11 cellular contexts compared by ENCODE assay signal in genomic region chr10:3471497-3471896, GRCh38.
DNase-seq lines count a peak whose midpoint lies in the region; ATAC-seq, FAIRE-seq and TF ChIP-seq lines count a peak whose summit lies in the region.
"Had no signal": no experiment of that assay in that cellular context is flagged by ENCODE, and none has a peak within 500 bp of the region (broad histone marks: within the 10 kb centered on the region; RNA-seq: fewer than 3 reads in every experiment).

No MANE protein-coding gene starts in this region.

- H3K9me3 ChIP-seq in gastroesophageal sphincter (no peaks in the 10 kb centered on the region), sigmoid colon (no peaks in the 10 kb centered on the region)

- H3K27ac ChIP-seq in VCaP, result peak overlapping the region; percentile 86
- H3K27ac ChIP-seq in gastroesophageal sphincter, result peak overlapping the region; percentile 89 to 99 (median 92)
- H3K27ac ChIP-seq in sigmoid colon, result peak overlapping the region; percentile 85 to 91 (median 90)
- H3K27ac ChIP-seq: WERI-Rb-1 had no signal

- H3K27me3 ChIP-seq in gastroesophageal sphincter, result no peaks in the 10 kb centered on the region
- H3K27me3 ChIP-seq in sigmoid colon, result no peaks in the 10 kb centered on the region

- H3K4me3 ChIP-seq in gastroesophageal sphincter (no peak overlapping the region), sigmoid colon (no peak overlapping the region)

- H3K4me1 ChIP-seq in gastroesophageal sphincter, result peaks cover 15 to 71% (median 31%) of the 10 kb centered on the region in 3 donors
- peaks cover 0 to 65% (median 62%) of the 10 kb centered on the region in 4 donors for H3K4me1 ChIP-seq in sigmoid colon

- intact Hi-C loops in sigmoid colon (cut with DNase I), result loop anchor here (5.0 kb wide), 2 partner anchors 179 to 591 kb away; no protein-coding TSS in a partner anchor

- H3K36me3 ChIP-seq in gastroesophageal sphincter (no peaks in the 10 kb centered on the region), sigmoid colon (no peaks in the 10 kb centered on the region)
- H3K36me3 ChIP-seq: WERI-Rb-1 had no signal

- FAIRE-seq in D721Med (lab: Jason Lieb, UNC), result no peak

- TF ChIP-seq CTCF in VCaP (conservative IDR thresholded peaks at IDR 0.05) (no peak), gastroesophageal sphincter (IDR thresholded peaks at IDR 0.05) (no peak), sigmoid colon (IDR thresholded peaks at IDR 0.05) (no peak), D721Med (IDR thresholded peaks at IDR 0.05; ENCODE audit: insufficient read depth, missing control alignments) (no peak)

- ATAC-seq in gastroesophageal sphincter, result no peak
- no peak for ATAC-seq in HG03457 (IDR thresholded peaks at IDR 0.05; ENCODE audit: unreplicated experiment)

- WGBS in gastroesophageal sphincter (ENCODE audit: low coverage in 1 of 2), 2 donors, result 59 to 72% methylated on average over 6 to 10 of the region's 10 CpGs
- WGBS in sigmoid colon, 2 donors, result 79 to 85% methylated on average over 10 of the region's 10 CpGs

- peak; percentile 48 for DNase-seq in CD1c-positive myeloid dendritic cell (ENCODE audit: extremely low spot score)
- DNase-seq in sigmoid colon, result no peak
- no peak for DNase-seq in D721Med (ENCODE audit: insufficient read length, low spot score)
- DNase-seq in SHP77 (lab: John Stamatoyannopoulos, UW), result no peak
- no peak for DNase-seq in SKM-1 treated with dmso at 0.1 percent for 144 hours (lab: John Stamatoyannopoulos, UW; ENCODE audit: unreplicated experiment)
- DNase-seq: NCI-H446 treated with DMSO at 0.1 percent for 48 hours; stimulated activated CD4-positive, alpha-beta T cell treated with anti-CD3 and anti-CD28 coated beads, Interleukin-2, amount 100 ng/mL, for 24 hours; WERI-Rb-1 had no signal

- TF ChIP-seq EP300 in gastroesophageal sphincter (IDR thresholded peaks at IDR 0.05), result no peak
- TF ChIP-seq EP300 in sigmoid colon (IDR thresholded peaks at IDR 0.05), result no peak

- no peak for TF ChIP-seq POLR2A in gastroesophageal sphincter (IDR thresholded peaks at IDR 0.05)
- TF ChIP-seq POLR2A in sigmoid colon (IDR thresholded peaks at IDR 0.05), result no peak
